In the genomic region with DNA sequence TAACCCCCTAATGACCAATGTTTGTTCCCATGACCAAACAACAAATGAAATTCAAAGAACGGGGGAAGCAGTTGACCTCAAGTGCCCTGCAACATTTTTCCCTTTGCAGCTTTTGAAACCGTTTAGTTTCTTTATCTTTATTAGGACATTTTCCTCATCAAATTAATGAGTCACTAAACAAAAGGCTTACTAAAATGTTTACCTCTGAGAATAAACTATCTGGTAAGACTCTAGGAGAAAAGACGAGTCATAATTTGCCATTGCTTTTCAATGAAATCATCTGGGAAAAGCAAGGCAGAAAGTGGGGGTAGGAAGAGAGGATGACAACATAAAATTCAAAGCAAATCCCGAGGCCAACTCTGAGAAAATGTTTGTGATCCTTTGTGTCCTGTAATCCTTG, we compare ENCODE assay signal across 14 cellular contexts. TPM values are rescaled to one million over a fixed set of nuclear protein-coding genes. Genes with fewer than 3 reads are reported as not detected.
DNase-seq lines count a peak whose midpoint lies in the region; ATAC-seq, FAIRE-seq and TF ChIP-seq lines count a peak whose summit lies in the region.
"Had no signal": no experiment of that assay in that cellular context is flagged by ENCODE, and none has a peak within 500 bp of the region (broad histone marks: within the 10 kb centered on the region; RNA-seq: fewer than 3 reads in every experiment).

No MANE protein-coding gene starts in this region.

- no peaks in the 10 kb centered on the region for H3K27me3 Mint-ChIP-seq in Calu3 (ENCODE audit: unreplicated experiment)
- no peaks in the 10 kb centered on the region for H3K27me3 Mint-ChIP-seq in neural crest cell (ENCODE audit: low read depth)

- H3K9me1 ChIP-seq in endothelial cell of umbilical vein (replicated peaks; ENCODE audit: control insufficient read depth, extremely low read depth, insufficient read depth, low read length), result no peaks in the 10 kb centered on the region

- H3K36me3 ChIP-seq in PC-9 (ENCODE audit: low read depth) (0 out of 2 replicates have a peak, but pooled peaks cover 11% of the 10 kb centered on the region), endothelial cell of umbilical vein (ENCODE audit: control insufficient read depth in 2 of 2, extremely low read depth in 1 of 2, insufficient read depth in 2 of 2, low read length in 2 of 2) (no peaks in the 10 kb centered on the region)
- H3K36me3 ChIP-seq: tibial artery had no signal

- H2AFZ ChIP-seq in PC-9 (no peak overlapping the region), endothelial cell of umbilical vein (ENCODE audit: low read depth, low read length) (no peak overlapping the region)

- CTCF ChIA-PET in Calu3 (lab: Charles Lee), result no interaction called here
- CTCF ChIA-PET in PC-9 (lab: Charles Lee), result no interaction called here
- CTCF ChIA-PET in endothelial cell of umbilical vein (lab: Charles Lee), result no interaction called here

- H3K27ac Mint-ChIP-seq in Calu3 (ENCODE audit: unreplicated experiment) (peak overlapping the region; percentile 73), neural crest cell (ENCODE audit: unreplicated experiment) (peak overlapping the region; percentile 37)
- H3K27ac Mint-ChIP-seq: T-helper 1 cell treated with Interleukin-12 subunit alpha and Interleukin-12 subunit beta and Interleukin-4 antibody, amounts not matched to agents 30 μg/mL and 1 μg/mL, for 36 hours had no signal

- H3K9me3 Mint-ChIP-seq in Calu3 (ENCODE audit: low read depth, unreplicated experiment) (peaks cover under 1% of the 10 kb centered on the region), neural crest cell (no peaks in the 10 kb centered on the region)
- H3K9me3 Mint-ChIP-seq: T-helper 1 cell treated with Interleukin-12 subunit alpha and Interleukin-12 subunit beta and Interleukin-4 antibody, amounts not matched to agents 30 μg/mL and 1 μg/mL, for 36 hours had no signal

- peak; percentile 18 for FAIRE-seq in endothelial cell of umbilical vein (lab: Jason Lieb, UNC)

- peak overlapping the region; percentile 70 for H3K4me2 ChIP-seq in PC-9
- peak overlapping the region; percentile 5 for H3K4me2 ChIP-seq in endothelial cell of umbilical vein (ENCODE audit: insufficient read depth, low read length)

- intact Hi-C loops in Calu3 (cut with micrococcal nuclease; ENCODE audit: unreplicated experiment), result no loop called here
- intact Hi-C loops in PC-9 (cut with micrococcal nuclease; ENCODE audit: unreplicated experiment), result loop anchor here (10.0 kb wide), 1 partner anchor 86 kb away; no protein-coding TSS in a partner anchor
- intact Hi-C loops in endothelial cell of umbilical vein (cut with micrococcal nuclease), result loop anchor here (1.0 kb wide), 1 partner anchor 24 kb away; no protein-coding TSS in a partner anchor

- H3K4me1 Mint-ChIP-seq in Calu3 (ENCODE audit: low read depth, unreplicated experiment) (peaks cover 55% of the 10 kb centered on the region), neural crest cell (peaks cover 43% of the 10 kb centered on the region)

- POLR2A ChIA-PET in PC-9 (lab: Charles Lee; ENCODE audit: unreplicated experiment) (no interaction called here), endothelial cell of umbilical vein (lab: Charles Lee) (no interaction called here)

- H3K79me2 ChIP-seq in PC-9 (ENCODE audit: low read depth) (peaks cover 58% of the 10 kb centered on the region), endothelial cell of umbilical vein (ENCODE audit: control insufficient read depth, insufficient read depth, low read length) (peaks cover 24% of the 10 kb centered on the region)

- dilution Hi-C loops in endothelial cell of umbilical vein (cut with MboI; ENCODE audit: extremely low pct_ligation_motif_present, low sequenced_read_pairs), result no loop called here

- H3K9me2 ChIP-seq in PC-9 (ENCODE audit: insufficient read depth), result no peaks in the 10 kb centered on the region

- no peak for TF ChIP-seq POLR2A in endothelial cell of umbilical vein (IDR thresholded peaks at IDR 0.05; ENCODE audit: low read depth, low read length)

- H4K20me1 ChIP-seq in PC-9 (ENCODE audit: insufficient read depth) (no peaks in the 10 kb centered on the region), endothelial cell of umbilical vein (replicated peaks; ENCODE audit: control insufficient read depth, extremely low read depth, insufficient read depth, low read length) (no peaks in the 10 kb centered on the region)

- peak overlapping the region; percentile 20 for H3K4me3 Mint-ChIP-seq in Calu3 (ENCODE audit: low read depth, unreplicated experiment)
- no peak overlapping the region for H3K4me3 Mint-ChIP-seq in neural crest cell
- H3K4me3 Mint-ChIP-seq: T-helper 1 cell treated with Interleukin-12 subunit alpha and Interleukin-12 subunit beta and Interleukin-4 antibody, amounts not matched to agents 30 μg/mL and 1 μg/mL, for 36 hours had no signal

- H3K36me3 Mint-ChIP-seq in Calu3 (ENCODE audit: insufficient read depth, unreplicated experiment) (peaks cover 31% of the 10 kb centered on the region), neural crest cell (ENCODE audit: low read depth) (peaks cover 3% of the 10 kb centered on the region)

- no peak for TF ChIP-seq CTCF in Calu3 (IDR thresholded peaks at IDR 0.05; ENCODE audit: unreplicated experiment)
- no peak for TF ChIP-seq CTCF in PC-9 (conservative IDR thresholded peaks at IDR 0.05)
- TF ChIP-seq CTCF in endothelial cell of umbilical vein (IDR thresholded peaks at IDR 0.05; ENCODE audit: extremely low read depth in 1 of 2, insufficient read depth in 1 of 2, low read depth in 1 of 2, low read length in 2 of 2), result no peak
- no peak for TF ChIP-seq CTCF in neural crest cell (conservative IDR thresholded peaks at IDR 0.05)

- no peaks in the 10 kb centered on the region for H3K27me3 ChIP-seq in PC-9 (ENCODE audit: insufficient read depth, low read depth)
- no peaks in the 10 kb centered on the region for H3K27me3 ChIP-seq in endothelial cell of umbilical vein (ENCODE audit: control insufficient read depth in 2 of 2, insufficient read depth in 2 of 2, low read length in 2 of 2)
- H3K27me3 ChIP-seq: tibial artery had no signal

- BruUV-seq in Calu3 (replicated peaks; lab: Mats Ljungman, UMichigan) (no TSS peak), PC-9 (replicated peaks; lab: Mats Ljungman, UMichigan) (no TSS peak), endothelial cell of umbilical vein (replicated peaks; lab: Mats Ljungman, UMichigan) (no TSS peak)

- H3F3A ChIP-seq in PC-9 (ENCODE audit: insufficient read depth, low read depth), result peaks cover 49% of the 10 kb centered on the region

- H3K4me1 ChIP-seq in PC-9 (replicated peaks; ENCODE audit: insufficient read depth) (peaks cover 81% of the 10 kb centered on the region), endothelial cell of umbilical vein (ENCODE audit: control insufficient read depth, extremely low read depth, insufficient read depth, low read length) (peaks cover 49% of the 10 kb centered on the region)

- H3K27ac ChIP-seq in PC-9, result peak overlapping the region; percentile 95
- H3K27ac ChIP-seq in endothelial cell of umbilical vein (ENCODE audit: insufficient read depth, low read depth, low read length), result peak overlapping the region; percentile 62

- peak overlapping the region; percentile 20; the same call in 1 of the 2 replicates for H3K4me3 ChIP-seq in PC-9
- no peak overlapping the region for H3K4me3 ChIP-seq in endothelial cell of umbilical vein (replicated peaks in 1 of 3; ENCODE audit: insufficient read depth in 1 of 3, low read depth in 1 of 3, low read length in 3 of 3)
- H3K4me3 ChIP-seq: tibial artery had no signal

- DNase-seq in Calu3 (no peak), PC-9 (peak in 1 of 2 experiments; percentile 96), endothelial cell of umbilical vein (ENCODE audit: low read depth, low spot score) (peak; percentile 67), neural crest cell (ENCODE audit: low read depth, low spot score) (no peak), HUDEP-2 (lab: John Stamatoyannopoulos, UW; ENCODE audit: unreplicated experiment in 76 of 76) (no peak), DMS 273 (lab: John Stamatoyannopoulos, UW; ENCODE audit: unreplicated experiment) (no peak)
- DNase-seq: DMS153; hippocampal formation; NCI-H2227 treated with DMSO at 0.1 percent for 48 hours; stimulated activated CD4-positive, alpha-beta T cell treated with anti-CD3 and anti-CD28 coated beads, Interleukin-1b, Interleukin-23, amount 100 ng/mL, for 48 hours; tibial artery had no signal

- ATAC-seq in HG02870 (IDR thresholded peaks at IDR 0.05; ENCODE audit: unreplicated experiment) (no peak), HG03571 (IDR thresholded peaks at IDR 0.05; ENCODE audit: unreplicated experiment) (no peak)

- H3K9me3 ChIP-seq in PC-9 (ENCODE audit: insufficient read depth, low read depth), result no peaks in the 10 kb centered on the region
- H3K9me3 ChIP-seq in endothelial cell of umbilical vein (replicated peaks; ENCODE audit: control insufficient read depth, insufficient read depth, low read length), result no peaks in the 10 kb centered on the region
- H3K9me3 ChIP-seq: tibial artery had no signal

- H3K9ac ChIP-seq in endothelial cell of umbilical vein (replicated peaks; ENCODE audit: extremely low read depth, insufficient read depth, low read length), result peak overlapping the region; percentile 15

TF ChIP-seq in endothelial cell of umbilical vein, 7 proteins besides CTCF, POLR2A, EP300 and RAD21:
- TF ChIP-seq JUN (IDR thresholded peaks at IDR 0.05; ENCODE audit: borderline replicate concordance, insufficient read depth, insufficient read length, low read depth) (peak; percentile 54), EZH2 (IDR thresholded peaks at IDR 0.05; ENCODE audit: borderline replicate concordance, low read depth, low read length, severe bottlenecking) (no peak), FOS (IDR thresholded peaks at IDR 0.05; ENCODE audit: borderline replicate concordance, insufficient read depth, low read length) (peak; percentile 40), GATA2 (IDR thresholded peaks at IDR 0.05; ENCODE audit: insufficient read depth, insufficient read length, low read depth, low read length) (no peak)

RNA-seq across cellular contexts. Expression of a gene that starts 57.3 kb away (rescaled TPM):
- total RNA-seq in Calu3 (2022), result 30.9 and 43.6 TPM in 2 replicates
- total RNA-seq in PC-9 (2021), result 10.1 and 14.0 TPM in 2 replicates
- 26.8 and 36.3 TPM in 2 replicates for total RNA-seq in endothelial cell of umbilical vein
- polyA plus RNA-seq in endothelial cell of umbilical vein, result 9.3 and 9.6 TPM in 2 replicates
- 8.1 and 9.5 TPM in 2 replicates for polyA plus RNA-seq in endothelial cell of umbilical vein (2011; cell fraction: cytosol; rRNA removed)
- 19.9 and 20.5 TPM in 2 replicates for polyA plus RNA-seq in endothelial cell of umbilical vein (2011; cell fraction: nucleus; rRNA removed)
- polyA plus RNA-seq in endothelial cell of umbilical vein (2012), result 34.9 and 35.2 TPM in 2 replicates
- 29.7 and 34.7 TPM in 2 replicates for polyA minus RNA-seq in endothelial cell of umbilical vein
- 2.4 TPM for polyA minus RNA-seq in endothelial cell of umbilical vein (2011; cell fraction: cytosol; rRNA and poly(A)+ RNA removed)
- polyA minus RNA-seq in endothelial cell of umbilical vein (2011; cell fraction: nucleus; rRNA and poly(A)+ RNA removed), result 46.8 and 57.6 TPM in 2 replicates
- total RNA-seq in neural crest cell, result 14.4 and 15.0 TPM in 2 replicates
